2 cellular contexts compared by ENCODE assay signal in the genomic region with DNA sequence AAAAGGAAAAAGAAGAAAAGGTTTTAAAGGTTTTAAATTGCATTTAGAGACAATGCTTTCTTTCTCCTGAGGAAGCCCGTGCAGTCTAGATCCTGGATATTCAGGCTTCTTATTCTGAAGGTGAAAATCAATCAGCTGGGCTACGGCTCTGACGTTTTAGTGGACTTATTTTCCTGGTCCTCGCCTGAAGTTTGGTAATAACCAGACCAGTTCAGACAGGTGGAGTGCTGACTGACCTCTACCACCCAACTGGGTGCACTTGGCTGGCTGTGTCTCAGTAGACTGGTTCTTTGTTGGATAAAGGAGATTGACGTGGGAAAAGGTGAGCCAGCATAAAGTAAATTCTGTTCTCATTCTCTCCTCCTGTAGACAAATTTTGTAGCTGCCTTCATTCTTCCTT.
TF ChIP-seq lines count a peak whose summit lies in the region.

No MANE protein-coding gene starts in this region.

TF ChIP-seq in SK-N-SH treated with all-trans-retinoic acid at 6 μM for 48 hours, 23 proteins besides CTCF, POLR2A, EP300 and RAD21 (continued from another document):
- TF ChIP-seq RARB (CRISPR knock-in tag; IDR thresholded peaks at IDR 0.05), result no peak
- TF ChIP-seq TOX (CRISPR knock-in tag; IDR thresholded peaks at IDR 0.05; ENCODE audit: borderline replicate concordance), result no peak
- TF ChIP-seq SNAI2 (CRISPR knock-in tag; IDR thresholded peaks at IDR 0.05), result no peak
- TF ChIP-seq, protein P1, sequence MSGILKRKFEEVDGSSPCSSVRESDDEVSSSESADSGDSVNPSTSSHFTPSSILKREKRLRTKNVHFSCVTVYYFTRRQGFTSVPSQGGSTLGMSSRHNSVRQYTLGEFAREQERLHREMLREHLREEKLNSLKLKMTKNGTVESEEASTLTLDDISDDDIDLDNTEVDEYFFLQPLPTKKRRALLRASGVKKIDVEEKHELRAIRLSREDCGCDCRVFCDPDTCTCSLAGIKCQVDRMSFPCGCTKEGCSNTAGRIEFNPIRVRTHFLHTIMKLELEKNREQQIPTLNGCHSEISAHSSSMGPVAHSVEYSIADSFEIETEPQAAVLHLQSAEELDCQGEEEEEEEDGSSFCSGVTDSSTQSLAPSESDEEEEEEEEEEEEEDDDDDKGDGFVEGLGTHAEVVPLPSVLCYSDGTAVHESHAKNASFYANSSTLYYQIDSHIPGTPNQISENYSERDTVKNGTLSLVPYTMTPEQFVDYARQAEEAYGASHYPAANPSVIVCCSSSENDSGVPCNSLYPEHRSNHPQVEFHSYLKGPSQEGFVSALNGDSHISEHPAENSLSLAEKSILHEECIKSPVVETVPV (CRISPR knock-in tag; IDR thresholded peaks at IDR 0.05), result no peak
- TF ChIP-seq, protein P2, sequence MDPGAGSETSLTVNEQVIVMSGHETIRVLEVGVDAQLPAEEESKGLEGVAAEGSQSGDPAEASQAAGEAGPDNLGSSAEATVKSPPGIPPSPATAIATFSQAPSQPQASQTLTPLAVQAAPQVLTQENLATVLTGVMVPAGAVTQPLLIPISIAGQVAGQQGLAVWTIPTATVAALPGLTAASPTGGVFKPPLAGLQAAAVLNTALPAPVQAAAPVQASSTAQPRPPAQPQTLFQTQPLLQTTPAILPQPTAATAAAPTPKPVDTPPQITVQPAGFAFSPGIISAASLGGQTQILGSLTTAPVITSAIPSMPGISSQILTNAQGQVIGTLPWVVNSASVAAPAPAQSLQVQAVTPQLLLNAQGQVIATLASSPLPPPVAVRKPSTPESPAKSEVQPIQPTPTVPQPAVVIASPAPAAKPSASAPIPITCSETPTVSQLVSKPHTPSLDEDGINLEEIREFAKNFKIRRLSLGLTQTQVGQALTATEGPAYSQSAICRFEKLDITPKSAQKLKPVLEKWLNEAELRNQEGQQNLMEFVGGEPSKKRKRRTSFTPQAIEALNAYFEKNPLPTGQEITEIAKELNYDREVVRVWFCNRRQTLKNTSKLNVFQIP (CRISPR knock-in tag; IDR thresholded peaks at IDR 0.05; ENCODE audit: borderline replicate concordance, low read depth), result no peak
TF ChIP-seq in SK-N-SH treated with all-trans-retinoic acid at 6 μM for 48 hours: peak in this region for 0.

TF ChIP-seq in SK-N-SH, 30 proteins besides CTCF, POLR2A, EP300 and RAD21 (continued from another document):
- TF ChIP-seq ELF1 (IDR thresholded peaks at IDR 0.05) (no peak), FOXJ3 (CRISPR knock-in tag; IDR thresholded peaks at IDR 0.05) (no peak), SMC3 (IDR thresholded peaks at IDR 0.05; ENCODE audit: low read depth, low read length) (no peak), RFX5 (IDR thresholded peaks at IDR 0.05; ENCODE audit: low read length) (no peak), YY1 (IDR thresholded peaks at IDR 0.05; ENCODE audit: low read depth) (no peak), RXRA (IDR thresholded peaks at IDR 0.05; ENCODE audit: borderline replicate concordance, low read depth) (no peak), TCF12 (IDR thresholded peaks at IDR 0.05) (no peak), MEF2A (IDR thresholded peaks at IDR 0.05; ENCODE audit: borderline replicate concordance, low read depth) (no peak), NRF1 (IDR thresholded peaks at IDR 0.05; ENCODE audit: low read depth, low read length) (no peak)
- TF ChIP-seq, protein P3, sequence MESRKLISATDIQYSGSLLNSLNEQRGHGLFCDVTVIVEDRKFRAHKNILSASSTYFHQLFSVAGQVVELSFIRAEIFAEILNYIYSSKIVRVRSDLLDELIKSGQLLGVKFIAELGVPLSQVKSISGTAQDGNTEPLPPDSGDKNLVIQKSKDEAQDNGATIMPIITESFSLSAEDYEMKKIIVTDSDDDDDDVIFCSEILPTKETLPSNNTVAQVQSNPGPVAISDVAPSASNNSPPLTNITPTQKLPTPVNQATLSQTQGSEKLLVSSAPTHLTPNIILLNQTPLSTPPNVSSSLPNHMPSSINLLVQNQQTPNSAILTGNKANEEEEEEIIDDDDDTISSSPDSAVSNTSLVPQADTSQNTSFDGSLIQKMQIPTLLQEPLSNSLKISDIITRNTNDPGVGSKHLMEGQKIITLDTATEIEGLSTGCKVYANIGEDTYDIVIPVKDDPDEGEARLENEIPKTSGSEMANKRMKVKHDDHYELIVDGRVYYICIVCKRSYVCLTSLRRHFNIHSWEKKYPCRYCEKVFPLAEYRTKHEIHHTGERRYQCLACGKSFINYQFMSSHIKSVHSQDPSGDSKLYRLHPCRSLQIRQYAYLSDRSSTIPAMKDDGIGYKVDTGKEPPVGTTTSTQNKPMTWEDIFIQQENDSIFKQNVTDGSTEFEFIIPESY (IDR thresholded peaks at IDR 0.05; ENCODE audit: borderline replicate concordance, low read depth), result no peak
- TF ChIP-seq, protein P4, sequence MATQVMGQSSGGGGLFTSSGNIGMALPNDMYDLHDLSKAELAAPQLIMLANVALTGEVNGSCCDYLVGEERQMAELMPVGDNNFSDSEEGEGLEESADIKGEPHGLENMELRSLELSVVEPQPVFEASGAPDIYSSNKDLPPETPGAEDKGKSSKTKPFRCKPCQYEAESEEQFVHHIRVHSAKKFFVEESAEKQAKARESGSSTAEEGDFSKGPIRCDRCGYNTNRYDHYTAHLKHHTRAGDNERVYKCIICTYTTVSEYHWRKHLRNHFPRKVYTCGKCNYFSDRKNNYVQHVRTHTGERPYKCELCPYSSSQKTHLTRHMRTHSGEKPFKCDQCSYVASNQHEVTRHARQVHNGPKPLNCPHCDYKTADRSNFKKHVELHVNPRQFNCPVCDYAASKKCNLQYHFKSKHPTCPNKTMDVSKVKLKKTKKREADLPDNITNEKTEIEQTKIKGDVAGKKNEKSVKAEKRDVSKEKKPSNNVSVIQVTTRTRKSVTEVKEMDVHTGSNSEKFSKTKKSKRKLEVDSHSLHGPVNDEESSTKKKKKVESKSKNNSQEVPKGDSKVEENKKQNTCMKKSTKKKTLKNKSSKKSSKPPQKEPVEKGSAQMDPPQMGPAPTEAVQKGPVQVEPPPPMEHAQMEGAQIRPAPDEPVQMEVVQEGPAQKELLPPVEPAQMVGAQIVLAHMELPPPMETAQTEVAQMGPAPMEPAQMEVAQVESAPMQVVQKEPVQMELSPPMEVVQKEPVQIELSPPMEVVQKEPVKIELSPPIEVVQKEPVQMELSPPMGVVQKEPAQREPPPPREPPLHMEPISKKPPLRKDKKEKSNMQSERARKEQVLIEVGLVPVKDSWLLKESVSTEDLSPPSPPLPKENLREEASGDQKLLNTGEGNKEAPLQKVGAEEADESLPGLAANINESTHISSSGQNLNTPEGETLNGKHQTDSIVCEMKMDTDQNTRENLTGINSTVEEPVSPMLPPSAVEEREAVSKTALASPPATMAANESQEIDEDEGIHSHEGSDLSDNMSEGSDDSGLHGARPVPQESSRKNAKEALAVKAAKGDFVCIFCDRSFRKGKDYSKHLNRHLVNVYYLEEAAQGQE (IDR thresholded peaks at IDR 0.05; ENCODE audit: low read depth, low read length), result no peak
- TF ChIP-seq, protein P5, sequence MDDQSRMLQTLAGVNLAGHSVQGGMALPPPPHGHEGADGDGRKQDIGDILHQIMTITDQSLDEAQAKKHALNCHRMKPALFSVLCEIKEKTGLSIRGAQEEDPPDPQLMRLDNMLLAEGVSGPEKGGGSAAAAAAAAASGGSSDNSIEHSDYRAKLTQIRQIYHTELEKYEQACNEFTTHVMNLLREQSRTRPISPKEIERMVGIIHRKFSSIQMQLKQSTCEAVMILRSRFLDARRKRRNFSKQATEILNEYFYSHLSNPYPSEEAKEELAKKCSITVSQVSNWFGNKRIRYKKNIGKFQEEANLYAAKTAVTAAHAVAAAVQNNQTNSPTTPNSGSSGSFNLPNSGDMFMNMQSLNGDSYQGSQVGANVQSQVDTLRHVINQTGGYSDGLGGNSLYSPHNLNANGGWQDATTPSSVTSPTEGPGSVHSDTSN (IDR thresholded peaks at IDR 0.05), result no peak
